Comparison of ENCODE assay signal across 7 cellular contexts in genomic region chr2:25915944-25916343, GRCh38. TPM values are rescaled to one million over a fixed set of nuclear protein-coding genes. Genes with fewer than 3 reads are reported as not detected.
DNase-seq lines count a peak whose midpoint lies in the region; ATAC-seq, FAIRE-seq and TF ChIP-seq lines count a peak whose summit lies in the region.
"Not testable (repeated sequence)": the region's sequence is repeated elsewhere in the genome, so short reads cannot be mapped to it uniquely, and the experiment has no call there.

No MANE protein-coding gene starts in this region.

- H2AFZ ChIP-seq in HepG2 (ENCODE audit: low read length): not testable (repeated sequence)
- peak overlapping the region; percentile 74 for H2AFZ ChIP-seq in neuronal stem cell (ENCODE audit: low read length)

- H3K36me3 ChIP-seq in HepG2 (replicated peaks in 1 of 2; ENCODE audit: control insufficient read depth in 1 of 2, insufficient read depth in 2 of 2, low read length in 2 of 2); neuronal stem cell (replicated peaks in 1 of 2; ENCODE audit: control insufficient read depth in 2 of 2, insufficient read depth in 2 of 2, low read length in 2 of 2): not testable (repeated sequence)

- intact Hi-C loops in CD4-positive, alpha-beta T cell (cut with DNase I, micrococcal nuclease): loop anchor here in 1 of 2 experiments (1.0 to 2.0 kb wide), 2 partner anchors 37 to 64 kb away; partner anchors contain the start of gene ASXL2
- intact Hi-C loops in HepG2 (cut with micrococcal nuclease; ENCODE audit: unreplicated experiment): not testable (repeated sequence)

- not testable (repeated sequence) for TF ChIP-seq CTCF in CD4-positive, alpha-beta T cell (IDR thresholded peaks at IDR 0.05); NB4 (IDR thresholded peaks at IDR 0.05; ENCODE audit: low read depth, low read length); HepG2 (CRISPR knock-in tag; IDR thresholded peaks at IDR 0.05)

- peaks cover 24% of the 10 kb centered on the region for H3K4me1 Mint-ChIP-seq in CD4-positive, alpha-beta T cell (ENCODE audit: low read depth)
- peaks cover 24% of the 10 kb centered on the region for H3K4me1 Mint-ChIP-seq in activated CD4-positive, alpha-beta T cell treated with anti-CD3 and anti-CD28 coated beads, Interleukin-2, amount 10 ng/mL, durations not matched to agents 7 days and 5 days
- peaks cover 13% of the 10 kb centered on the region for H3K4me1 Mint-ChIP-seq in activated T-cell treated with anti-CD3 and anti-CD28 coated beads, Interleukin-2, amount 50 U/mL, for 4 hours (ENCODE audit: low read depth)
- peaks cover 14% of the 10 kb centered on the region for H3K4me1 Mint-ChIP-seq in activated naive CD4-positive, alpha-beta T cell treated with anti-CD3 and anti-CD28 coated beads, Interleukin-2, amount 50 U/mL, for 24 hours

- H3K4me2 ChIP-seq in HepG2 (ENCODE audit: low read depth, low read length); neuronal stem cell (ENCODE audit: insufficient read depth, low read length, poor library complexity, severe bottlenecking): not testable (repeated sequence)

- not testable (repeated sequence) for H2AK5ac ChIP-seq in neuronal stem cell (ENCODE audit: low read depth, low read length)

- not testable (repeated sequence) for H3K18ac ChIP-seq in neuronal stem cell (ENCODE audit: low read length)

- not testable (repeated sequence) for H4K91ac ChIP-seq in neuronal stem cell (ENCODE audit: low read depth, low read length, poor library complexity)

- not testable (repeated sequence) for H3K27me3 Mint-ChIP-seq in CD4-positive, alpha-beta T cell; activated CD4-positive, alpha-beta T cell treated with anti-CD3 and anti-CD28 coated beads, Interleukin-2, amount 10 ng/mL, durations not matched to agents 7 days and 5 days; activated T-cell treated with anti-CD3 and anti-CD28 coated beads, Interleukin-2, amount 50 U/mL, for 4 hours (ENCODE audit: low read depth); activated naive CD4-positive, alpha-beta T cell treated with anti-CD3 and anti-CD28 coated beads, Interleukin-2, amount 50 U/mL, for 24 hours

- not testable (repeated sequence) for H2BK15ac ChIP-seq in neuronal stem cell (ENCODE audit: low read length)

- H3K79me2 ChIP-seq in HepG2 (ENCODE audit: insufficient read depth, low read length): not testable (repeated sequence)

- not testable (repeated sequence) for H3K23ac ChIP-seq in neuronal stem cell (ENCODE audit: low read depth, low read length, poor library complexity)

- H3K9me3 Mint-ChIP-seq in CD4-positive, alpha-beta T cell; activated CD4-positive, alpha-beta T cell treated with anti-CD3 and anti-CD28 coated beads, Interleukin-2, amount 10 ng/mL, durations not matched to agents 7 days and 5 days; activated T-cell treated with anti-CD3 and anti-CD28 coated beads, Interleukin-2, amount 50 U/mL, for 4 hours; activated naive CD4-positive, alpha-beta T cell treated with anti-CD3 and anti-CD28 coated beads, Interleukin-2, amount 50 U/mL, for 24 hours: not testable (repeated sequence)

- FAIRE-seq in HepG2 (lab: Jason Lieb, UNC): not testable (repeated sequence)

- in situ Hi-C loops in HepG2 (cut with HindIII; ENCODE audit: extremely low pct_ligation_motif_present, low pct_unique_long_range_greater_than_20kb): not testable (repeated sequence)

- ATAC-seq in CD4-positive, alpha-beta T cell (ENCODE audit: poor library complexity); activated T-cell treated with anti-CD3 and anti-CD28 coated beads, Interleukin-2, amount 50 U/mL, for 4 hours: not testable (repeated sequence)
- ATAC-seq in HepG2: peak; percentile 18; the same call in 2 of the 3 replicates

- H3K9ac ChIP-seq in HepG2 (ENCODE audit: insufficient read depth, low read depth, low read length); neuronal stem cell (ENCODE audit: low read depth, low read length, poor library complexity): not testable (repeated sequence)

- H3K4me1 ChIP-seq in HepG2 (ENCODE audit: insufficient read depth, low read length): peaks cover 13% of the 10 kb centered on the region
- H3K4me1 ChIP-seq in neuronal stem cell (ENCODE audit: control insufficient read depth in 2 of 2, insufficient read depth in 1 of 2, low read depth in 1 of 2, low read length in 2 of 2): not testable (repeated sequence)

- not testable (repeated sequence) for BruUV-seq in HepG2 (replicated peaks; lab: Mats Ljungman, UMichigan)

- not testable (repeated sequence) for H3K9me3 ChIP-seq in CD4-positive, alpha-beta T cell (ENCODE audit: control insufficient read depth, low read length); HepG2 (ENCODE audit: low read length); neuronal stem cell (replicated peaks in 1 of 2; ENCODE audit: control insufficient read depth in 2 of 2, insufficient read depth in 1 of 2, low read depth in 1 of 2, low read length in 2 of 2)

- H2BK120ac ChIP-seq in neuronal stem cell (ENCODE audit: low read depth, low read length): not testable (repeated sequence)

- not testable (repeated sequence) for H2BK12ac ChIP-seq in neuronal stem cell (ENCODE audit: low read length)

- not testable (repeated sequence) for TF ChIP-seq RAD21 in HepG2 (CRISPR knock-in tag; IDR thresholded peaks at IDR 0.05)

- H3K4me3 ChIP-seq in NB4 (ENCODE audit: low read depth, low read length): peak overlapping the region; percentile 47
- not testable (repeated sequence) for H3K4me3 ChIP-seq in HepG2 (replicated peaks in 1 of 3; ENCODE audit: insufficient read depth in 1 of 3, low read depth in 2 of 3, low read length in 3 of 3); neuronal stem cell (ENCODE audit: low read length in 2 of 2)

- POLR2A ChIA-PET in CD4-positive, alpha-beta T cell (lab: Charles Lee): interaction anchor here (2.1 kb wide), 1 partner anchor 37 kb away, joined by 11 read pairs; the partner anchor contains the start of gene ASXL2
- POLR2A ChIA-PET in activated CD4-positive, alpha-beta T cell treated with anti-CD3 and anti-CD28 coated beads, Interleukin-2, amount 10 ng/mL, durations not matched to agents 7 days and 5 days (lab: Charles Lee): not testable (repeated sequence)
- POLR2A ChIA-PET in HepG2 (lab: Yijun Ruan, JAX): interaction anchor here (1.4 kb wide), 1 partner anchor 37 kb away, joined by 4 read pairs; the partner anchor contains the start of gene ASXL2

- H3K4me3 Mint-ChIP-seq in CD4-positive, alpha-beta T cell: peak overlapping the region; percentile 83
- peak overlapping the region; percentile 65 for H3K4me3 Mint-ChIP-seq in activated CD4-positive, alpha-beta T cell treated with anti-CD3 and anti-CD28 coated beads, Interleukin-2, amount 10 ng/mL, durations not matched to agents 7 days and 5 days
- H3K4me3 Mint-ChIP-seq in activated T-cell treated with anti-CD3 and anti-CD28 coated beads, Interleukin-2, amount 50 U/mL, for 4 hours: peak overlapping the region; percentile 76
- peak overlapping the region; percentile 83 for H3K4me3 Mint-ChIP-seq in activated naive CD4-positive, alpha-beta T cell treated with anti-CD3 and anti-CD28 coated beads, Interleukin-2, amount 50 U/mL, for 24 hours

- not testable (repeated sequence) for H4K20me1 ChIP-seq in HepG2 (ENCODE audit: insufficient read depth, low read length)

- not testable (repeated sequence) for H3K27ac Mint-ChIP-seq in CD4-positive, alpha-beta T cell; activated naive CD4-positive, alpha-beta T cell treated with anti-CD3 and anti-CD28 coated beads, Interleukin-2, amount 50 U/mL, for 24 hours
- peak overlapping the region; percentile 82 for H3K27ac Mint-ChIP-seq in activated CD4-positive, alpha-beta T cell treated with anti-CD3 and anti-CD28 coated beads, Interleukin-2, amount 10 ng/mL, durations not matched to agents 7 days and 5 days

- WGBS in HepG2 (ENCODE audit: low lambda C conversion rate): 29% methylated on average over 2 of the region's 2 CpGs
- WGBS in neuronal stem cell (ENCODE audit: extremely low coverage in 2 of 2, insufficient read length in 2 of 2, insufficient replicate concordance in 1 of 2), 2 donors: no CpG with 5 or more reads among the region's 2 CpGs

- H2BK5ac ChIP-seq in neuronal stem cell (ENCODE audit: low read length): not testable (repeated sequence)

- not testable (repeated sequence) for H3K36me3 Mint-ChIP-seq in CD4-positive, alpha-beta T cell (ENCODE audit: low read depth); activated CD4-positive, alpha-beta T cell treated with anti-CD3 and anti-CD28 coated beads, Interleukin-2, amount 10 ng/mL, durations not matched to agents 7 days and 5 days (ENCODE audit: low read depth); activated T-cell treated with anti-CD3 and anti-CD28 coated beads, Interleukin-2, amount 50 U/mL, for 4 hours (ENCODE audit: insufficient read depth); activated naive CD4-positive, alpha-beta T cell treated with anti-CD3 and anti-CD28 coated beads, Interleukin-2, amount 50 U/mL, for 24 hours

- H3K4ac ChIP-seq in neuronal stem cell (ENCODE audit: low read length): not testable (repeated sequence)

- not testable (repeated sequence) for H3K14ac ChIP-seq in neuronal stem cell (ENCODE audit: low read length)

- not testable (repeated sequence) for TF ChIP-seq POLR2A in NB4 (IDR thresholded peaks at IDR 0.05; ENCODE audit: extremely low read depth, insufficient read length); HepG2 (IDR thresholded peaks at IDR 0.05; ENCODE audit: insufficient read depth in 1 of 2, low read depth in 2 of 2, low read length in 2 of 2)

- H3K79me1 ChIP-seq in neuronal stem cell (ENCODE audit: low read depth, low read length): not testable (repeated sequence)

- CTCF ChIA-PET in CD4-positive, alpha-beta T cell (lab: Charles Lee): interaction anchor here (1.4 kb wide), 1 partner anchor 64 kb away, joined by 4 read pairs; no protein-coding TSS in a partner anchor
- CTCF ChIA-PET in activated CD4-positive, alpha-beta T cell treated with anti-CD3 and anti-CD28 coated beads, Interleukin-2, amount 10 ng/mL, durations not matched to agents 7 days and 5 days (lab: Charles Lee): interaction anchor here (0.6 to 0.7 kb wide), 2 partner anchors 13 to 296 kb away, joined by 3 read pairs; no protein-coding TSS in a partner anchor
- CTCF ChIA-PET in HepG2 (lab: Yijun Ruan, JAX; ENCODE audit: low intra/inter-chr PET ratio, low total read pairs): not testable (repeated sequence)

- H3K27ac ChIP-seq in CD4-positive, alpha-beta T cell (ENCODE audit: low read depth, low read length); HepG2 (ENCODE audit: extremely low read length, insufficient read depth, low read length); neuronal stem cell (replicated peaks; ENCODE audit: low read length): not testable (repeated sequence)

- TF ChIP-seq EP300 in HepG2 (IDR thresholded peaks at IDR 0.05; ENCODE audit: low read depth in 2 of 2, low read length in 2 of 2); HepG2 (CRISPR knock-in tag; IDR thresholded peaks at IDR 0.05; ENCODE audit: borderline replicate concordance): not testable (repeated sequence)

- DNase-seq in CD4-positive, alpha-beta T cell; NB4 (ENCODE audit: low read depth); activated CD4-positive, alpha-beta T cell treated with anti-CD3 and anti-CD28 coated beads, Interleukin-2, amount 10 ng/mL, durations not matched to agents 7 days and 5 days; activated T-cell treated with anti-CD3 and anti-CD28 coated beads, Interleukin-2, amount 50 U/mL, for 4 hours; HepG2 (ENCODE audit: low spot score); neuronal stem cell (ENCODE audit: low spot score): not testable (repeated sequence)

- not testable (repeated sequence) for H3K27me3 ChIP-seq in CD4-positive, alpha-beta T cell (ENCODE audit: control insufficient read depth, insufficient read depth, low read length); HepG2 (ENCODE audit: control insufficient read depth in 1 of 2, insufficient read depth in 2 of 2, low read length in 2 of 2); neuronal stem cell (ENCODE audit: control insufficient read depth in 3 of 3, insufficient read depth in 3 of 3, low read depth in 1 of 3, low read length in 3 of 3)

- H4K8ac ChIP-seq in neuronal stem cell (ENCODE audit: low read depth, low read length): not testable (repeated sequence)

RNA-seq across cellular contexts. Expression of gene ASXL2, which starts 37.7 kb away (rescaled TPM):
- total RNA-seq in CD4-positive, alpha-beta T cell: 10 to 100 TPM; 15.1 to 17.2 TPM
- total RNA-seq in activated CD4-positive, alpha-beta T cell treated with anti-CD3 and anti-CD28 coated beads, Interleukin-2, amount 10 ng/mL, durations not matched to agents 7 days and 5 days: 10 to 100 TPM; 39.3 to 44.4 TPM
- total RNA-seq in activated T-cell treated with anti-CD3 and anti-CD28 coated beads, Interleukin-2, amount 50 U/mL, for 4 hours: 10 to 100 TPM; 27.2 to 38.5 (median 37.5) TPM
- total RNA-seq in HepG2 (2016; rRNA removed; fragmentation: Illumina TruSeq; extraction: Trizol): 12.1 and 20.6 TPM in 2 replicates
- total RNA-seq in HepG2 (2016; cell fraction: cytosol; rRNA removed; fragmentation: Illumina TruSeq; extraction: Trizol; ENCODE audit: low read depth): 10.5 and 13.0 TPM in 2 replicates
- total RNA-seq in HepG2 (2016; cell fraction: insoluble cytoplasmic fraction; rRNA removed; fragmentation: Illumina TruSeq; extraction: Trizol): 11.7 and 17.6 TPM in 2 replicates
- total RNA-seq in HepG2 (2016; cell fraction: membrane; rRNA removed; fragmentation: Illumina TruSeq; extraction: Trizol): 6.6 and 10.3 TPM in 2 replicates
- total RNA-seq in HepG2 (2016; cell fraction: nucleus; rRNA removed; fragmentation: Illumina TruSeq; extraction: Trizol): 17.4 and 19.6 TPM in 2 replicates
- polyA plus RNA-seq in HepG2 (2011; rRNA removed): 15.3 and 19.2 TPM in 2 replicates
- 9.0 and 11.6 TPM in 2 replicates for polyA plus RNA-seq in HepG2 (2011; cell fraction: cytosol; rRNA removed)
- polyA plus RNA-seq in HepG2 (2011; cell fraction: nucleus; rRNA removed): 13.3 and 14.0 TPM in 2 replicates
- 14.6 and 15.3 TPM in 2 replicates for polyA plus RNA-seq in HepG2 (2012)
- polyA plus RNA-seq in HepG2 (2016; cell fraction: cytosol; fragmentation: Illumina TruSeq; extraction: Trizol; ENCODE audit: low read depth): 0.40 and 0.42 TPM in 2 replicates
- polyA plus RNA-seq in HepG2 (2016; cell fraction: insoluble cytoplasmic fraction; fragmentation: Illumina TruSeq; extraction: Trizol; ENCODE audit: low read depth): 12.3 and 15.6 TPM in 2 replicates
- polyA plus RNA-seq in HepG2 (2016; cell fraction: membrane; fragmentation: Illumina TruSeq; extraction: Trizol; ENCODE audit: low read depth): 1.3 and 1.6 TPM in 2 replicates
- polyA plus RNA-seq in HepG2 (2016; cell fraction: nucleus; fragmentation: Illumina TruSeq; extraction: Trizol; ENCODE audit: insufficient read depth, low read depth): 17.3 and 20.1 TPM in 2 replicates
- 21.4 and 25.2 TPM in 2 replicates for polyA minus RNA-seq in HepG2 (2011; rRNA and poly(A)+ RNA removed; ENCODE audit: low replicate concordance)
- polyA minus RNA-seq in HepG2 (2011; cell fraction: cytosol; rRNA and poly(A)+ RNA removed): 22.2 and 26.1 TPM in 2 replicates
- polyA minus RNA-seq in HepG2 (2011; cell fraction: nucleus; rRNA and poly(A)+ RNA removed): 39.1 and 42.6 TPM in 2 replicates
- 6.0 TPM for polyA plus RNA-seq in neuronal stem cell (2013, experiment 1 of 2)
- 6.6 TPM for polyA plus RNA-seq in neuronal stem cell (2013, experiment 2 of 2)
